In the genomic region with DNA sequence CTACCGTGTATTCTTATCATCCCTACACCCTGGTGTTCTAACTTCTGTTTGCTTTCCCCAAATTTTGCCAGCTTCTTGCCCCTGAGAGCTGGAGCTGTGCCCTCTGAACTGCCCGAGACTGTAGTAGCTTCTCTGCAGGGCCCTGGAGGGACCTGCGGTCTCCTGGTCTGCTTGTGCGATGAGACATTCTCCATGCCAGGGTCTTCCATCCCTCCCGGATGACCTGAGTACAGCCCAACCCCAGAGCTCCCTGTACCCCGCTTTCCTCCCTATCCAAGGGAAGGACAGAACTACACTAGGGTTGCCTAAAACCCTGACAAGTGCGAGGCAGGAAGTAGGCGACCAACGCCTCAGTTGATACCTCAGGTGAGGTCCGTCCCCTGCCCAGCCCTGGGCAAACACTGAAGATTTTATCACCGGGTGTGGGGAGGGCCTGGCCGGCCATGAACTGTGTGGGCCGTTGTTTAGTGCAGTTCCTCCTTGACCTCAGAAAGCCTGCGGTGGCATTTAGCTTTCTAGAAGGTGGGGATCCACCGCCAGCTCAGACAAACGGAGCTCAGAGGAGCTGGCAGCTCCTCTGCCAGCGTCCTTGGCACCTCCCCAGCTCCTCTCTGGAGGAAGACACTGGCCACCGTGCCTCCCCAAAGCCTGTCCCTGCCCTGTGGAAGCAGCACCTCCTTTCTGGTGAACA, we compare ENCODE assay signal across 11 cellular contexts. TPM values are rescaled to one million over a fixed set of nuclear protein-coding genes. Genes with fewer than 3 reads are reported as not detected.
A peak's percentile ranks its signal among the peaks of the same experiment; 100 is the strongest.
DNase-seq lines count a peak whose midpoint lies in the region; ATAC-seq and TF ChIP-seq lines count a peak whose summit lies in the region.
"Had no signal": no experiment of that assay in that cellular context is flagged by ENCODE, and none has a peak within 500 bp of the region (broad histone marks: within the 10 kb centered on the region; RNA-seq: fewer than 3 reads in every experiment).

No MANE protein-coding gene starts in this region.

- H3K4me3 ChIP-seq in mucosa of rectum (ENCODE audit: low read length in 2 of 2) = peak overlapping the region; percentile 48 to 54

- TF ChIP-seq CTCF in chondrocyte (IDR thresholded peaks at IDR 0.05) = no peak
- no peak for TF ChIP-seq CTCF in type B pancreatic cell (conservative IDR thresholded peaks at IDR 0.05)

- H3K27ac ChIP-seq in mucosa of rectum (ENCODE audit: low read depth in 2 of 2, low read length in 2 of 2) = peak overlapping the region; percentile 88 to 92

- CTCF ChIA-PET in activated naive CD4-positive, alpha-beta T cell treated with anti-CD3 and anti-CD28 coated beads, Interleukin-2, amount 10 ng/mL, durations not matched to agents 7 days and 5 days (lab: Charles Lee) = interaction anchor here (0.6 to 1.2 kb wide), 2 partner anchors 12 to 305 kb away, joined by 3 to 4 read pairs; no protein-coding TSS in a partner anchor

- H3K27me3 Mint-ChIP-seq in activated naive CD4-positive, alpha-beta T cell treated with anti-CD3 and anti-CD28 coated beads, Interleukin-2, amount 10 ng/mL, durations not matched to agents 7 days and 5 days = no peaks in the 10 kb centered on the region
- H3K27me3 Mint-ChIP-seq in chondrocyte (ENCODE audit: low read depth) (no peaks in the 10 kb centered on the region), type B pancreatic cell (no peaks in the 10 kb centered on the region)
- H3K27me3 Mint-ChIP-seq in stimulated activated naive B cell treated with anti-CD40 and anti-IgM and Interleukin-4, amounts not matched to agents 10 μg/mL and 1 μg/mL and 100 μg/mL, for 72 hours = no peaks in the 10 kb centered on the region
- H3K27me3 Mint-ChIP-seq: activated CD8-positive, alpha-beta T cell treated with anti-CD3 and anti-CD28 coated beads for 36 hours had no signal

- no peaks in the 10 kb centered on the region for H3K27me3 ChIP-seq in mucosa of rectum (ENCODE audit: control insufficient read depth in 2 of 2, insufficient read depth in 2 of 2, low read length in 2 of 2)

- H3K36me3 Mint-ChIP-seq in activated naive CD4-positive, alpha-beta T cell treated with anti-CD3 and anti-CD28 coated beads, Interleukin-2, amount 10 ng/mL, durations not matched to agents 7 days and 5 days = peaks cover 51% of the 10 kb centered on the region
- H3K36me3 Mint-ChIP-seq in chondrocyte (ENCODE audit: low read depth) = peaks cover 13% of the 10 kb centered on the region
- H3K36me3 Mint-ChIP-seq in type B pancreatic cell = peaks cover 21% of the 10 kb centered on the region
- peaks cover 48 to 67% of the 10 kb centered on the region in 2 donors for H3K36me3 Mint-ChIP-seq in stimulated activated naive B cell treated with anti-CD40 and anti-IgM and Interleukin-4, amounts not matched to agents 10 μg/mL and 1 μg/mL and 100 μg/mL, for 72 hours

- no peak overlapping the region for H3K4me3 Mint-ChIP-seq in activated naive CD4-positive, alpha-beta T cell treated with anti-CD3 and anti-CD28 coated beads, Interleukin-2, amount 10 ng/mL, durations not matched to agents 7 days and 5 days
- H3K4me3 Mint-ChIP-seq in chondrocyte (ENCODE audit: unreplicated experiment) (no peak overlapping the region), type B pancreatic cell (no peak overlapping the region)
- H3K4me3 Mint-ChIP-seq in stimulated activated naive B cell treated with anti-CD40 and anti-IgM and Interleukin-4, amounts not matched to agents 10 μg/mL and 1 μg/mL and 100 μg/mL, for 72 hours = no peak overlapping the region
- H3K4me3 Mint-ChIP-seq: activated CD8-positive, alpha-beta T cell treated with anti-CD3 and anti-CD28 coated beads for 36 hours had no signal

- DNase-seq in activated naive CD4-positive, alpha-beta T cell treated with anti-CD3 and anti-CD28 coated beads, Interleukin-2, amount 10 ng/mL, durations not matched to agents 7 days and 5 days = peak; percentile 18
- DNase-seq in activated naive CD4-positive, alpha-beta T cell (lab: John Stamatoyannopoulos, UW) = no peak
- no peak for DNase-seq in chondrocyte (ENCODE audit: low spot score)
- no peak for DNase-seq in type B pancreatic cell (ENCODE audit: extremely low spot score, unreplicated experiment)
- no peak for DNase-seq in stimulated activated naive B cell treated with anti-CD40 and anti-IgM and Interleukin-4, amounts not matched to agents 10 μg/mL and 1 μg/mL and 100 μg/mL, for 72 hours
- DNase-seq in AML-193 (lab: John Stamatoyannopoulos, UW) = no peak
- no peak for DNase-seq in NCI-H524 treated with DMSO at 0.1 percent for 48 hours (lab: John Stamatoyannopoulos, UW)
- DNase-seq: activated CD8-positive, alpha-beta T cell treated with anti-CD3 and anti-CD28 coated beads for 36 hours; GDM1; Kasumi-1 had no signal

- ATAC-seq in stimulated activated naive B cell treated with anti-CD40 and anti-IgM and Interleukin-4, amounts not matched to agents 10 μg/mL and 1 μg/mL and 100 μg/mL, for 72 hours (replicated peaks) = no peak
- ATAC-seq: activated CD8-positive, alpha-beta T cell treated with anti-CD3 and anti-CD28 coated beads for 36 hours had no signal

- H3K9me3 ChIP-seq in mucosa of rectum (ENCODE audit: control insufficient read depth in 2 of 2, low read length in 2 of 2) = no peaks in the 10 kb centered on the region

- peaks cover 64 to 75% of the 10 kb centered on the region in 2 donors for H3K36me3 ChIP-seq in mucosa of rectum (ENCODE audit: control insufficient read depth in 2 of 2, insufficient read depth in 2 of 2, low read length in 2 of 2)

- no peaks in the 10 kb centered on the region for H3K4me1 Mint-ChIP-seq in activated naive CD4-positive, alpha-beta T cell treated with anti-CD3 and anti-CD28 coated beads, Interleukin-2, amount 10 ng/mL, durations not matched to agents 7 days and 5 days
- no peaks in the 10 kb centered on the region for H3K4me1 Mint-ChIP-seq in chondrocyte (ENCODE audit: low read depth)
- peaks cover 5% of the 10 kb centered on the region for H3K4me1 Mint-ChIP-seq in type B pancreatic cell (ENCODE audit: unreplicated experiment)
- peaks cover 3 to 4% of the 10 kb centered on the region in 2 donors for H3K4me1 Mint-ChIP-seq in stimulated activated naive B cell treated with anti-CD40 and anti-IgM and Interleukin-4, amounts not matched to agents 10 μg/mL and 1 μg/mL and 100 μg/mL, for 72 hours

- H3K9ac ChIP-seq in mucosa of rectum (ENCODE audit: low read depth in 1 of 2, low read length in 2 of 2) = peak overlapping the region; percentile 74 to 79

- H3K9me3 Mint-ChIP-seq in activated naive CD4-positive, alpha-beta T cell treated with anti-CD3 and anti-CD28 coated beads, Interleukin-2, amount 10 ng/mL, durations not matched to agents 7 days and 5 days = no peaks in the 10 kb centered on the region
- H3K9me3 Mint-ChIP-seq in chondrocyte (ENCODE audit: low read depth) = no peaks in the 10 kb centered on the region
- no peaks in the 10 kb centered on the region for H3K9me3 Mint-ChIP-seq in type B pancreatic cell
- no peaks in the 10 kb centered on the region for H3K9me3 Mint-ChIP-seq in stimulated activated naive B cell treated with anti-CD40 and anti-IgM and Interleukin-4, amounts not matched to agents 10 μg/mL and 1 μg/mL and 100 μg/mL, for 72 hours
- H3K9me3 Mint-ChIP-seq: activated CD8-positive, alpha-beta T cell treated with anti-CD3 and anti-CD28 coated beads for 36 hours had no signal

- H3K27ac Mint-ChIP-seq in activated naive CD4-positive, alpha-beta T cell treated with anti-CD3 and anti-CD28 coated beads, Interleukin-2, amount 10 ng/mL, durations not matched to agents 7 days and 5 days = no peak overlapping the region
- H3K27ac Mint-ChIP-seq in chondrocyte (ENCODE audit: unreplicated experiment) (peak overlapping the region; percentile 54), type B pancreatic cell (peak overlapping the region; percentile 81)
- H3K27ac Mint-ChIP-seq in stimulated activated naive B cell treated with anti-CD40 and anti-IgM and Interleukin-4, amounts not matched to agents 10 μg/mL and 1 μg/mL and 100 μg/mL, for 72 hours = no peak overlapping the region
- H3K27ac Mint-ChIP-seq: activated CD8-positive, alpha-beta T cell treated with anti-CD3 and anti-CD28 coated beads for 36 hours had no signal

- peaks cover 61 to 77% of the 10 kb centered on the region in 2 donors for H3K4me1 ChIP-seq in mucosa of rectum (ENCODE audit: control insufficient read depth in 2 of 2, insufficient read depth in 2 of 2, low read length in 2 of 2)

RNA-seq across cellular contexts. Expression of a gene that starts 13.7 kb away (rescaled TPM):
- total RNA-seq in chondrocyte (37.3 to 50.5 TPM (median 47.9 TPM) in 3 replicates), type B pancreatic cell (ENCODE audit: low replicate concordance) (75.1 and 105 TPM in 2 replicates)

RNA-seq across cellular contexts. Expression of a gene that starts 16.2 kb away (rescaled TPM):
- total RNA-seq in chondrocyte = 120 to 177 TPM (median 127 TPM) in 3 replicates
- total RNA-seq in type B pancreatic cell (ENCODE audit: low replicate concordance) = 154 and 202 TPM in 2 replicates

RNA-seq across cellular contexts. Expression of a gene that starts 28.1 kb away (rescaled TPM):
- 74.7 to 96.2 TPM (median 74.9 TPM) in 3 replicates for total RNA-seq in chondrocyte
- total RNA-seq in type B pancreatic cell (ENCODE audit: low replicate concordance) = 8.7 and 9.4 TPM in 2 replicates

Comparison
In these comparisons a context has a peak if more than half of its experiments do, and no peak if none do; other contexts are left out.
1. H3K27ac Mint-ChIP-seq: peak in chondrocyte (single experiment) and type B pancreatic cell (single experiment); none in activated naive CD4-positive, alpha-beta T cell treated with anti-CD3 and anti-CD28 coated beads, Interleukin-2, amount 10 ng/mL, durations not matched to agents 7 days and 5 days (single experiment) and stimulated activated naive B cell treated with anti-CD40 and anti-IgM and Interleukin-4, amounts not matched to agents 10 μg/mL and 1 μg/mL and 100 μg/mL, for 72 hours (single experiment).